In genomic region chr22:38494498-38494897, GRCh38 we compare ENCODE assay signal across 24 cellular contexts. TPM values are rescaled to one million over a fixed set of nuclear protein-coding genes. Genes with fewer than 3 reads are reported as not detected.
DNase-seq lines count a peak whose midpoint lies in the region; ATAC-seq and TF ChIP-seq lines count a peak whose summit lies in the region.
"Had no signal": no experiment of that assay in that cellular context is flagged by ENCODE, and none has a peak within 500 bp of the region (broad histone marks: within the 10 kb centered on the region; RNA-seq: fewer than 3 reads in every experiment).

No MANE protein-coding gene starts in this region.

- peaks cover 46% of the 10 kb centered on the region for H3K36me3 ChIP-seq in smooth muscle cell (ENCODE audit: low read depth)
- peaks cover 16 to 100% (median 99%) of the 10 kb centered on the region in 6 donors for H3K36me3 ChIP-seq in spleen

- CTCF ChIA-PET in T-cell (lab: Charles Lee), result no interaction called here

- H3K4me1 ChIP-seq in smooth muscle cell (ENCODE audit: low read depth), result no peaks in the 10 kb centered on the region
- H3K4me1 ChIP-seq in foreskin keratinocyte, result no peaks in the 10 kb centered on the region
- H3K4me1 ChIP-seq in spleen, result peaks cover 6 to 97% (median 38%) of the 10 kb centered on the region in 6 donors
- H3K4me1 ChIP-seq: Caco-2 had no signal

- H3K4me1 Mint-ChIP-seq in natural killer cell (peaks cover 26 to 31% of the 10 kb centered on the region in 2 donors), T-cell (peaks cover 37 to 68% (median 57%) of the 10 kb centered on the region in 3 donors), chondrocyte (ENCODE audit: low read depth) (peaks cover 46% of the 10 kb centered on the region)
- peaks cover 25 to 48% of the 10 kb centered on the region in 2 donors for H3K4me1 Mint-ChIP-seq in natural killer cell treated with Interleukin-12 subunit alpha and Interleukin-12 subunit beta and Interleukin-15 and Interleukin-18, amount 100 ng/mL, for 72 hours (ENCODE audit: low read depth in 2 of 2)

- H3K4me3 Mint-ChIP-seq in natural killer cell (no peak overlapping the region), T-cell (no peak overlapping the region), chondrocyte (ENCODE audit: unreplicated experiment) (no peak overlapping the region)
- no peak overlapping the region for H3K4me3 Mint-ChIP-seq in natural killer cell treated with Interleukin-12 subunit alpha and Interleukin-12 subunit beta and Interleukin-15 and Interleukin-18, amount 100 ng/mL, for 72 hours

- TF ChIP-seq CTCF in natural killer cell (IDR thresholded peaks at IDR 0.05) (no peak), chondrocyte (IDR thresholded peaks at IDR 0.05) (no peak), smooth muscle cell (IDR thresholded peaks at IDR 0.05; ENCODE audit: borderline replicate concordance, insufficient read depth, poor library complexity, severe bottlenecking) (no peak), foreskin keratinocyte (conservative IDR thresholded peaks at IDR 0.05) (no peak), spleen (IDR thresholded peaks at IDR 0.05 in 8 of 11, conservative IDR thresholded peaks at IDR 0.05 in 3 of 11) (no peak)

- no peaks in the 10 kb centered on the region for H3K9me3 Mint-ChIP-seq in natural killer cell
- no peaks in the 10 kb centered on the region for H3K9me3 Mint-ChIP-seq in natural killer cell treated with Interleukin-12 subunit alpha and Interleukin-12 subunit beta and Interleukin-15 and Interleukin-18, amount 100 ng/mL, for 72 hours
- no peaks in the 10 kb centered on the region for H3K9me3 Mint-ChIP-seq in T-cell
- H3K9me3 Mint-ChIP-seq in chondrocyte (ENCODE audit: low read depth), result no peaks in the 10 kb centered on the region

- H3K4me2 ChIP-seq in smooth muscle cell, result no peak overlapping the region

- H3K27me3 Mint-ChIP-seq in natural killer cell (ENCODE audit: low read depth in 2 of 2), result no peaks in the 10 kb centered on the region
- H3K27me3 Mint-ChIP-seq in natural killer cell treated with Interleukin-12 subunit alpha and Interleukin-12 subunit beta and Interleukin-15 and Interleukin-18, amount 100 ng/mL, for 72 hours, result no peaks in the 10 kb centered on the region
- H3K27me3 Mint-ChIP-seq in T-cell, result no peaks in the 10 kb centered on the region
- H3K27me3 Mint-ChIP-seq in chondrocyte (ENCODE audit: low read depth), result no peaks in the 10 kb centered on the region

- H3K27ac ChIP-seq in smooth muscle cell (ENCODE audit: low read depth) (peak overlapping the region; percentile 57), foreskin keratinocyte (no peak overlapping the region), spleen (no peak overlapping the region)
- H3K27ac ChIP-seq: body of pancreas, epithelial cell of prostate, gastrocnemius medialis, psoas muscle, skin epidermis, stomach, upper lobe of left lung had no signal

- no peaks in the 10 kb centered on the region for H3K27me3 ChIP-seq in smooth muscle cell (ENCODE audit: low read depth)
- H3K27me3 ChIP-seq in foreskin keratinocyte, result no peaks in the 10 kb centered on the region
- no peaks in the 10 kb centered on the region for H3K27me3 ChIP-seq in spleen (replicated peaks in 1 of 7)
- H3K27me3 ChIP-seq: body of pancreas, gastrocnemius medialis, stomach, upper lobe of left lung had no signal

- POLR2A ChIA-PET in T-cell (lab: Charles Lee), result interaction anchor here (0.5 to 0.8 kb wide), 2 partner anchors 9 to 217 kb away, joined by 3 to 4 read pairs; no protein-coding TSS in a partner anchor

- WGBS in smooth muscle cell (ENCODE audit: low lambda C conversion rate), result 27% methylated on average over 2 of the region's 2 CpGs
- WGBS in spleen, 5 donors, result 26 to 50% (median 35%) methylated on average over 2 of the region's 2 CpGs

- peaks cover 69% of the 10 kb centered on the region for H3K79me2 ChIP-seq in smooth muscle cell (ENCODE audit: low read depth)

- intact Hi-C loops in natural killer cell (cut with micrococcal nuclease), result no loop called here
- intact Hi-C loops in spleen (cut with DNase I; ENCODE audit: low total_unique reads), result no loop called here

- H3K9ac ChIP-seq in smooth muscle cell (ENCODE audit: low read depth), result no peak overlapping the region

- TF ChIP-seq POLR2A in spleen (IDR thresholded peaks at IDR 0.05), result no peak

- DNase-seq in natural killer cell (no peak), T-cell (no peak), chondrocyte (ENCODE audit: low spot score) (no peak), smooth muscle cell (lab: John Stamatoyannopoulos, UW; ENCODE audit: unreplicated experiment) (no peak), foreskin keratinocyte (no peak), spleen (no peak)
- no peak for DNase-seq in natural killer cell treated with Interleukin-12 subunit alpha and Interleukin-12 subunit beta and Interleukin-15 and Interleukin-18, amount 100 ng/mL, for 72 hours (ENCODE audit: low spot score)
- DNase-seq: activated gamma-delta T cell treated with Interleukin-2 at 50 U/mL for 16 hours; AML-193; body of pancreas; Caco-2; gastrocnemius medialis; NCI-H2171; psoas muscle; stimulated activated CD4-positive, alpha-beta T cell treated with anti-CD3 and anti-CD28 coated beads, Interleukin-4, amount 100 ng/mL, for 24 hours; stomach; upper lobe of left lung had no signal

- no peak overlapping the region for H2AFZ ChIP-seq in smooth muscle cell (ENCODE audit: low read depth)

- no peaks in the 10 kb centered on the region for H3K9me3 ChIP-seq in smooth muscle cell (replicated peaks; ENCODE audit: low read depth)
- no peaks in the 10 kb centered on the region for H3K9me3 ChIP-seq in spleen
- H3K9me3 ChIP-seq: body of pancreas, Caco-2, gastrocnemius medialis, psoas muscle, stomach, upper lobe of left lung had no signal

- H3K27ac Mint-ChIP-seq in natural killer cell (peak overlapping the region; percentile 42 to 64), T-cell (peak overlapping the region; percentile 50 to 70), chondrocyte (ENCODE audit: unreplicated experiment) (peak overlapping the region; percentile 81)
- H3K27ac Mint-ChIP-seq in natural killer cell treated with Interleukin-12 subunit alpha and Interleukin-12 subunit beta and Interleukin-15 and Interleukin-18, amount 100 ng/mL, for 72 hours, result no peak overlapping the region

- H3K36me3 Mint-ChIP-seq in natural killer cell (peaks cover 27% of the 10 kb centered on the region), T-cell (peaks cover 59% of the 10 kb centered on the region), chondrocyte (ENCODE audit: low read depth) (peaks cover 60% of the 10 kb centered on the region)
- peaks cover 33% of the 10 kb centered on the region for H3K36me3 Mint-ChIP-seq in natural killer cell treated with Interleukin-12 subunit alpha and Interleukin-12 subunit beta and Interleukin-15 and Interleukin-18, amount 100 ng/mL, for 72 hours

- H4K20me1 ChIP-seq in smooth muscle cell (ENCODE audit: low read depth), result peaks cover 100% of the 10 kb centered on the region

- H3K4me3 ChIP-seq in smooth muscle cell, result no peak overlapping the region
- H3K4me3 ChIP-seq in spleen, result no peak overlapping the region
- H3K4me3 ChIP-seq: body of pancreas, gastrocnemius medialis, psoas muscle, skin epidermis, stomach, upper lobe of left lung had no signal

- H3F3A ChIP-seq in smooth muscle cell (ENCODE audit: low read depth), result peaks cover 64% of the 10 kb centered on the region

- ATAC-seq in natural killer cell (peak in 1 of 3 donors; percentile 35), T-cell (replicated peaks in 1 of 4) (peak in 3 of 4 experiments; percentile 28 to 33 (median 31)), foreskin keratinocyte (no peak), HG03045 (IDR thresholded peaks at IDR 0.05; ENCODE audit: unreplicated experiment) (no peak)
- no peak for ATAC-seq in natural killer cell treated with Interleukin-12 subunit alpha and Interleukin-12 subunit beta and Interleukin-15 and Interleukin-18, amount 100 ng/mL, for 72 hours
- ATAC-seq: body of pancreas, gastrocnemius medialis, Right ventricle myocardium inferior had no signal

RNA-seq across cellular contexts. Expression of gene DDX17, which starts 11.6 kb away (rescaled TPM):
- total RNA-seq in natural killer cell, result 100 to 1,000 TPM; 571 to 752 (median 578) TPM
- 100 to 1,000 TPM; 368 to 422 TPM for total RNA-seq in natural killer cell treated with Interleukin-12 subunit alpha and Interleukin-12 subunit beta and Interleukin-15 and Interleukin-18, amount 100 ng/mL, for 72 hours
- total RNA-seq in T-cell, result 100 to 1,000 TPM; 589 to 907 (median 850) TPM
- 306 to 362 TPM (median 321 TPM) in 3 replicates for total RNA-seq in chondrocyte
- 182 and 201 TPM in 2 replicates for total RNA-seq in smooth muscle cell
- polyA plus RNA-seq in smooth muscle cell, result 11.5 and 22.2 TPM in 2 replicates
- total RNA-seq in foreskin keratinocyte, result 169 and 187 TPM in 2 replicates
- polyA plus RNA-seq in foreskin keratinocyte, result 43.7 and 51.8 TPM in 2 replicates
- 100 to 1,000 TPM; 579 to 818 (median 658) TPM for total RNA-seq in spleen
- polyA plus RNA-seq in spleen, result 100 to 1,000 TPM; 150 to 224 (median 204) TPM

RNA-seq across cellular contexts. Expression of gene KDELR3, which starts 26.6 kb away (rescaled TPM):
- total RNA-seq in natural killer cell (under 1 TPM in 1 of 3 donors, not detected in 2; 0.25 TPM), T-cell (under 1 TPM in 3 of 5 donors, not detected in 2; 0.20 to 0.29 (median 0.25) TPM), chondrocyte (127 to 137 TPM (median 134 TPM) in 3 replicates), smooth muscle cell (163 and 207 TPM in 2 replicates), foreskin keratinocyte (6.7 and 15.4 TPM in 2 replicates), spleen (1 to 10 TPM; 1.5 to 4.9 (median 3.1) TPM)
- under 1 TPM; 0.26 to 0.92 TPM for total RNA-seq in natural killer cell treated with Interleukin-12 subunit alpha and Interleukin-12 subunit beta and Interleukin-15 and Interleukin-18, amount 100 ng/mL, for 72 hours
- polyA plus RNA-seq in smooth muscle cell (198 and 252 TPM in 2 replicates), foreskin keratinocyte (7.5 and 14.5 TPM in 2 replicates), spleen (1 to 10 TPM in 2 of 3 donors, under 1 TPM in 1; 1.00 to 3.1 (median 1.2) TPM)
- polyA plus RNA-seq: neural cell had no signal

RNA-seq across cellular contexts. Expression of gene KCNJ4, which starts 39.5 kb away (rescaled TPM):
- total RNA-seq in natural killer cell (not detected), T-cell (not detected), chondrocyte (0.27 to 0.33 TPM (median 0.27 TPM) in 3 replicates), smooth muscle cell (0.81 TPM in 1 of 2 replicates, not detected in the other), foreskin keratinocyte (0.07 TPM in 1 of 2 replicates, not detected in the other), spleen (not detected)
- not detected for total RNA-seq in natural killer cell treated with Interleukin-12 subunit alpha and Interleukin-12 subunit beta and Interleukin-15 and Interleukin-18, amount 100 ng/mL, for 72 hours
- polyA plus RNA-seq in smooth muscle cell (not detected in 2 replicates), foreskin keratinocyte (0.02 TPM in 1 of 2 replicates, not detected in the other), spleen (not detected)
- total RNA-seq: body of pancreas, dermis microvascular lymphatic vessel endothelial cell, gastrocnemius medialis, mesenteric fat pad, psoas muscle, stomach, upper lobe of left lung had no signal
- polyA plus RNA-seq: stomach had no signal

Comparison
In these comparisons a context has a peak if more than half of its experiments do, and no peak if none do; other contexts are left out.
1. H3K27ac Mint-ChIP-seq: peak in natural killer cell (2 of 2), T-cell (2 of 2) and chondrocyte (single experiment); none in natural killer cell treated with Interleukin-12 subunit alpha and Interleukin-12 subunit beta and Interleukin-15 and Interleukin-18, amount 100 ng/mL, for 72 hours (0 of 2).
2. ATAC-seq: peak in T-cell (3 of 4); none in natural killer cell treated with Interleukin-12 subunit alpha and Interleukin-12 subunit beta and Interleukin-15 and Interleukin-18, amount 100 ng/mL, for 72 hours (0 of 2), foreskin keratinocyte (single experiment) and HG03045 (single experiment).